In the genomic region with DNA sequence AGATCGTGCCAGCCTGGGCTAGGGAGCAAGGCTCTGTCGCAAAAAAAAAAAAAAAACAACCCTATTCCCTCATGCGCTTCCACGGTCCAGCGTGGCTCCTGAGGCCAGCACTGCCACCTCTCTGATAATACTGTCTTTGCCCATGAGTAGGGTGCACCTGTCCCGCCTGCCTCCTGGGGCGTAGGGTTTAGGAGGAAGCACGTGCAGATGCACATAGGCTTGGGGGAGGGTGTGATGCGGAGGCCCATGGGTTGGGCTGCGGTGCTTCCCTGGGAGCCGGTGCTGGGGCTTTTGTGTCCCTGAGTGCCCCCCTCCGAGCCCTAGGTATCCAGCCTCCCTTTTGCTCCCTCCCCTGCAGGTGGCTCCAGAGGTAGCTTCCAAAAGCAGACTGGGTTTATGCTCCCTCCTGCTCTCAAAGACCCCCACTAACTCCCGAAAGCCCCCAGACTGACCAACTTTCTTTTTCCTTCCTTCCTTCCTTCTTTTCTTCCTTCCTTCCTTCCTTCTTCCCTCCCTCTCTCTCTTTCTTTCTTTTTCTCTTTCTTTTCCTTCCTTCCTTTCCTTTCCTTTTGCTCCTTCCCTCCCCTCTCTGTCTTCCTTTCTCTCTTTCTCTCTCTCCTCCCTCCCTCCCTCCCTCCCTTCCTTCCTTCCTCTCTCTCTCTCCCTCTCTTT, we compare ENCODE assay signal across 21 cellular contexts. TPM values are rescaled to one million over a fixed set of nuclear protein-coding genes. Genes with fewer than 3 reads are reported as not detected.
DNase-seq lines count a peak whose midpoint lies in the region; ATAC-seq and TF ChIP-seq lines count a peak whose summit lies in the region.
"Had no signal": no experiment of that assay in that cellular context is flagged by ENCODE, and none has a peak within 500 bp of the region (broad histone marks: within the 10 kb centered on the region; RNA-seq: fewer than 3 reads in every experiment).

No MANE protein-coding gene starts in this region.

- no peaks in the 10 kb centered on the region for H3K9me2 ChIP-seq in MM.1S (replicated peaks; ENCODE audit: insufficient read depth, low read length)

- no peak overlapping the region for H3K4me2 ChIP-seq in MM.1S (ENCODE audit: low read depth, low read length)

- H3K27ac ChIP-seq in MM.1S (ENCODE audit: low read length), result no peak overlapping the region

- no peaks in the 10 kb centered on the region for H3K9me3 ChIP-seq in MM.1S (replicated peaks; ENCODE audit: insufficient read depth, low read length)
- H3K9me3 ChIP-seq: psoas muscle had no signal

- no peaks in the 10 kb centered on the region for H3K36me3 ChIP-seq in MM.1S (replicated peaks; ENCODE audit: insufficient read depth, low read length)

- no peaks in the 10 kb centered on the region for H3K9me3 Mint-ChIP-seq in activated naive CD8-positive, alpha-beta T cell treated with anti-CD3 and anti-CD28 coated beads, Interleukin-2, amount 10 ng/mL, durations not matched to agents 7 days and 5 days
- H3K9me3 Mint-ChIP-seq in activated naive CD8-positive, alpha-beta T cell treated with anti-CD3 and anti-CD28 coated beads, Interleukin-2, amount 50 U/mL, for 24 hours, result no peaks in the 10 kb centered on the region
- H3K9me3 Mint-ChIP-seq in activated T-helper 2 cell treated with anti-CD3 and anti-CD28 coated beads, Interferon-gamma antibody, Interleukin-2, Interleukin-4, amounts not matched to agents 10 μg/mL and 5 μg/mL and 100 μg/mL, durations not matched to agents 14 hours and 24 hours and 36 hours, result no peaks in the 10 kb centered on the region
- H3K9me3 Mint-ChIP-seq in activated CD4-positive, alpha-beta T cell treated with anti-CD3 and anti-CD28 coated beads, Interleukin-2, amount 10 ng/mL, durations not matched to agents 24 days and 14 days, result no peaks in the 10 kb centered on the region
- H3K9me3 Mint-ChIP-seq: central memory CD8-positive, alpha-beta T cell; effector memory CD8-positive, alpha-beta T cell; T-cell had no signal

- no peaks in the 10 kb centered on the region for H3K79me2 ChIP-seq in MM.1S (ENCODE audit: low read length)

- no peaks in the 10 kb centered on the region for H3K4me1 ChIP-seq in MM.1S (ENCODE audit: low read length)

- POLR2A ChIA-PET in activated naive CD8-positive, alpha-beta T cell treated with anti-CD3 and anti-CD28 coated beads, Interleukin-2, amount 10 ng/mL, durations not matched to agents 7 days and 5 days (lab: Charles Lee), result no interaction called here

- DNase-seq in activated naive CD8-positive, alpha-beta T cell treated with anti-CD3 and anti-CD28 coated beads, Interleukin-2, amount 10 ng/mL, durations not matched to agents 7 days and 5 days, result no peak
- no peak for DNase-seq in activated naive CD8-positive, alpha-beta T cell treated with anti-CD3 and anti-CD28 coated beads, Interleukin-2, amount 50 U/mL, for 24 hours
- DNase-seq in NCI-H345 (lab: John Stamatoyannopoulos, UW), result peak; percentile 88
- peak; percentile 52 to 54 for DNase-seq in left colon
- no peak for DNase-seq in MM.1S
- DNase-seq in activated T-helper 2 cell treated with anti-CD3 and anti-CD28 coated beads, Interferon-gamma antibody, Interleukin-2, Interleukin-4, amounts not matched to agents 10 μg/mL and 5 μg/mL and 100 μg/mL, durations not matched to agents 14 hours and 24 hours and 36 hours (ENCODE audit: low spot score), result no peak
- DNase-seq in NOMO-1 treated with dmso at 0.1 percent for 144 hours (lab: John Stamatoyannopoulos, UW; ENCODE audit: unreplicated experiment), result no peak
- DNase-seq in activated CD4-positive, alpha-beta T cell treated with anti-CD3 and anti-CD28 coated beads, Interleukin-2, amount 10 ng/mL, durations not matched to agents 24 days and 14 days, result no peak
- DNase-seq: activated CD8-positive, alpha-beta memory T cell treated with anti-CD3 and anti-CD28 coated beads for 24 hours; amniotic stem cell; effector memory CD8-positive, alpha-beta T cell; GDM1; left cardiac atrium; MV-4-11; NCI-H2171 treated with DMSO at 0.1 percent for 48 hours; NK-92 treated with Interleukin-12 subunit alpha and Interleukin-12 subunit beta, amount 100 ng/mL, for 24 hours; psoas muscle; stimulated activated naive CD4-positive, alpha-beta T cell treated with Interleukin-2 at 50 U/mL for 16 hours; T-cell; trophoblast cell had no signal

- H3K9ac ChIP-seq in MM.1S (ENCODE audit: low read length), result no peak overlapping the region

- no peaks in the 10 kb centered on the region for H3F3A ChIP-seq in MM.1S (ENCODE audit: insufficient read depth, low read length)

- intact Hi-C loops in left colon (cut with DNase I, micrococcal nuclease), result no loop called here
- intact Hi-C loops in activated T-helper 2 cell treated with anti-CD3 and anti-CD28 coated beads, Interferon-gamma antibody, Interleukin-2, Interleukin-4, amounts not matched to agents 10 μg/mL and 5 μg/mL and 100 μg/mL, durations not matched to agents 14 hours and 24 hours and 36 hours (cut with micrococcal nuclease), result no loop called here
- intact Hi-C loops in activated CD4-positive, alpha-beta T cell treated with anti-CD3 and anti-CD28 coated beads, Interleukin-2, amount 10 ng/mL, durations not matched to agents 24 days and 14 days (cut with micrococcal nuclease), result no loop called here

- no peak overlapping the region for H3K4me3 Mint-ChIP-seq in activated naive CD8-positive, alpha-beta T cell treated with anti-CD3 and anti-CD28 coated beads, Interleukin-2, amount 10 ng/mL, durations not matched to agents 7 days and 5 days
- no peak overlapping the region for H3K4me3 Mint-ChIP-seq in activated naive CD8-positive, alpha-beta T cell treated with anti-CD3 and anti-CD28 coated beads, Interleukin-2, amount 50 U/mL, for 24 hours
- H3K4me3 Mint-ChIP-seq in activated T-helper 2 cell treated with anti-CD3 and anti-CD28 coated beads, Interferon-gamma antibody, Interleukin-2, Interleukin-4, amounts not matched to agents 10 μg/mL and 5 μg/mL and 100 μg/mL, durations not matched to agents 14 hours and 24 hours and 36 hours (ENCODE audit: low read depth), result no peak overlapping the region
- H3K4me3 Mint-ChIP-seq in activated CD4-positive, alpha-beta T cell treated with anti-CD3 and anti-CD28 coated beads, Interleukin-2, amount 10 ng/mL, durations not matched to agents 24 days and 14 days, result no peak overlapping the region
- H3K4me3 Mint-ChIP-seq: central memory CD8-positive, alpha-beta T cell; effector memory CD8-positive, alpha-beta T cell; T-cell had no signal

- no peaks in the 10 kb centered on the region for H3K36me3 Mint-ChIP-seq in activated naive CD8-positive, alpha-beta T cell treated with anti-CD3 and anti-CD28 coated beads, Interleukin-2, amount 10 ng/mL, durations not matched to agents 7 days and 5 days
- H3K36me3 Mint-ChIP-seq in activated naive CD8-positive, alpha-beta T cell treated with anti-CD3 and anti-CD28 coated beads, Interleukin-2, amount 50 U/mL, for 24 hours (ENCODE audit: low read depth), result no peaks in the 10 kb centered on the region
- H3K36me3 Mint-ChIP-seq in activated T-helper 2 cell treated with anti-CD3 and anti-CD28 coated beads, Interferon-gamma antibody, Interleukin-2, Interleukin-4, amounts not matched to agents 10 μg/mL and 5 μg/mL and 100 μg/mL, durations not matched to agents 14 hours and 24 hours and 36 hours (ENCODE audit: low read depth), result no peaks in the 10 kb centered on the region
- H3K36me3 Mint-ChIP-seq in activated CD4-positive, alpha-beta T cell treated with anti-CD3 and anti-CD28 coated beads, Interleukin-2, amount 10 ng/mL, durations not matched to agents 24 days and 14 days (ENCODE audit: low read depth), result no peaks in the 10 kb centered on the region
- H3K36me3 Mint-ChIP-seq: T-cell had no signal

- H4K20me1 ChIP-seq in MM.1S (ENCODE audit: insufficient read depth, low read length), result no peaks in the 10 kb centered on the region

- ATAC-seq in activated naive CD8-positive, alpha-beta T cell treated with anti-CD3 and anti-CD28 coated beads, Interleukin-2, amount 10 ng/mL, durations not matched to agents 7 days and 5 days (ENCODE audit: low read depth), result peak; percentile 15
- ATAC-seq in activated naive CD8-positive, alpha-beta T cell treated with anti-CD3 and anti-CD28 coated beads, Interleukin-2, amount 50 U/mL, for 24 hours, result no peak
- ATAC-seq in left colon, result peak; percentile 70
- ATAC-seq: effector memory CD8-positive, alpha-beta T cell; T-cell had no signal

- peaks cover 5% of the 10 kb centered on the region for H3K27me3 Mint-ChIP-seq in activated naive CD8-positive, alpha-beta T cell treated with anti-CD3 and anti-CD28 coated beads, Interleukin-2, amount 10 ng/mL, durations not matched to agents 7 days and 5 days
- H3K27me3 Mint-ChIP-seq in activated naive CD8-positive, alpha-beta T cell treated with anti-CD3 and anti-CD28 coated beads, Interleukin-2, amount 50 U/mL, for 24 hours, result peaks cover 13% of the 10 kb centered on the region
- H3K27me3 Mint-ChIP-seq in activated T-helper 2 cell treated with anti-CD3 and anti-CD28 coated beads, Interferon-gamma antibody, Interleukin-2, Interleukin-4, amounts not matched to agents 10 μg/mL and 5 μg/mL and 100 μg/mL, durations not matched to agents 14 hours and 24 hours and 36 hours (ENCODE audit: low read depth), result peaks cover 2% of the 10 kb centered on the region
- H3K27me3 Mint-ChIP-seq in activated CD4-positive, alpha-beta T cell treated with anti-CD3 and anti-CD28 coated beads, Interleukin-2, amount 10 ng/mL, durations not matched to agents 24 days and 14 days, result peaks cover 6% of the 10 kb centered on the region

- no peak for TF ChIP-seq CTCF in MM.1S (IDR thresholded peaks at IDR 0.05; ENCODE audit: low read length)

- H2AFZ ChIP-seq in MM.1S (ENCODE audit: low read length), result no peak overlapping the region

- H3K27ac Mint-ChIP-seq in activated naive CD8-positive, alpha-beta T cell treated with anti-CD3 and anti-CD28 coated beads, Interleukin-2, amount 10 ng/mL, durations not matched to agents 7 days and 5 days, result no peak overlapping the region
- H3K27ac Mint-ChIP-seq in activated naive CD8-positive, alpha-beta T cell treated with anti-CD3 and anti-CD28 coated beads, Interleukin-2, amount 50 U/mL, for 24 hours, result no peak overlapping the region
- H3K27ac Mint-ChIP-seq in activated T-helper 2 cell treated with anti-CD3 and anti-CD28 coated beads, Interferon-gamma antibody, Interleukin-2, Interleukin-4, amounts not matched to agents 10 μg/mL and 5 μg/mL and 100 μg/mL, durations not matched to agents 14 hours and 24 hours and 36 hours, result no peak overlapping the region
- no peak overlapping the region for H3K27ac Mint-ChIP-seq in activated CD4-positive, alpha-beta T cell treated with anti-CD3 and anti-CD28 coated beads, Interleukin-2, amount 10 ng/mL, durations not matched to agents 24 days and 14 days
- H3K27ac Mint-ChIP-seq: effector memory CD8-positive, alpha-beta T cell; T-cell had no signal

- H3K4me3 ChIP-seq in MM.1S (ENCODE audit: low read length), result no peak overlapping the region
- H3K4me3 ChIP-seq: psoas muscle had no signal

- H3K27me3 ChIP-seq in MM.1S (replicated peaks; ENCODE audit: insufficient read depth, low read length), result peaks cover 18% of the 10 kb centered on the region; the same call in 1 of the 2 replicates

- H3K4me1 Mint-ChIP-seq in activated naive CD8-positive, alpha-beta T cell treated with anti-CD3 and anti-CD28 coated beads, Interleukin-2, amount 10 ng/mL, durations not matched to agents 7 days and 5 days, result no peaks in the 10 kb centered on the region
- no peaks in the 10 kb centered on the region for H3K4me1 Mint-ChIP-seq in activated naive CD8-positive, alpha-beta T cell treated with anti-CD3 and anti-CD28 coated beads, Interleukin-2, amount 50 U/mL, for 24 hours
- no peaks in the 10 kb centered on the region for H3K4me1 Mint-ChIP-seq in activated T-helper 2 cell treated with anti-CD3 and anti-CD28 coated beads, Interferon-gamma antibody, Interleukin-2, Interleukin-4, amounts not matched to agents 10 μg/mL and 5 μg/mL and 100 μg/mL, durations not matched to agents 14 hours and 24 hours and 36 hours (ENCODE audit: low read depth)
- no peaks in the 10 kb centered on the region for H3K4me1 Mint-ChIP-seq in activated CD4-positive, alpha-beta T cell treated with anti-CD3 and anti-CD28 coated beads, Interleukin-2, amount 10 ng/mL, durations not matched to agents 24 days and 14 days
- H3K4me1 Mint-ChIP-seq: central memory CD8-positive, alpha-beta T cell; T-cell had no signal

RNA-seq across cellular contexts. Expression of a gene that starts 12.8 kb away (rescaled TPM):
- total RNA-seq in activated naive CD8-positive, alpha-beta T cell treated with anti-CD3 and anti-CD28 coated beads, Interleukin-2, amount 10 ng/mL, durations not matched to agents 7 days and 5 days, result 1 to 10 TPM; 1.9 to 2.3 TPM
- total RNA-seq in left colon, result 10 to 100 TPM; 43.3 to 56.1 TPM
- total RNA-seq in activated T-helper 2 cell treated with anti-CD3 and anti-CD28 coated beads, Interferon-gamma antibody, Interleukin-2, Interleukin-4, amounts not matched to agents 10 μg/mL and 5 μg/mL and 100 μg/mL, durations not matched to agents 14 hours and 24 hours and 36 hours, result 1.1 and 1.2 TPM in 2 replicates
- 1.6 and 2.4 TPM in 2 replicates for total RNA-seq in activated CD4-positive, alpha-beta T cell treated with anti-CD3 and anti-CD28 coated beads, Interleukin-2, amount 10 ng/mL, durations not matched to agents 24 days and 14 days

RNA-seq across cellular contexts. Expression of a gene that starts 34.0 kb away (rescaled TPM):
- total RNA-seq in activated naive CD8-positive, alpha-beta T cell treated with anti-CD3 and anti-CD28 coated beads, Interleukin-2, amount 10 ng/mL, durations not matched to agents 7 days and 5 days, result 100 to 1,000 TPM in 1 of 2 experiments, 10 to 100 TPM in 1; 96.2 to 101 TPM
- total RNA-seq in left colon, result 10 to 100 TPM; 55.6 to 65.8 TPM
- total RNA-seq in activated T-helper 2 cell treated with anti-CD3 and anti-CD28 coated beads, Interferon-gamma antibody, Interleukin-2, Interleukin-4, amounts not matched to agents 10 μg/mL and 5 μg/mL and 100 μg/mL, durations not matched to agents 14 hours and 24 hours and 36 hours, result 100.0 and 103 TPM in 2 replicates
- total RNA-seq in activated CD4-positive, alpha-beta T cell treated with anti-CD3 and anti-CD28 coated beads, Interleukin-2, amount 10 ng/mL, durations not matched to agents 24 days and 14 days, result 103 and 108 TPM in 2 replicates

Comparison
In these comparisons a context has a peak if more than half of its experiments do, and no peak if none do; other contexts are left out.
1. DNase-seq: peak in NCI-H345 (single experiment) and left colon (2 of 2); none in activated naive CD8-positive, alpha-beta T cell treated with anti-CD3 and anti-CD28 coated beads, Interleukin-2, amount 10 ng/mL, durations not matched to agents 7 days and 5 days (single experiment), activated naive CD8-positive, alpha-beta T cell treated with anti-CD3 and anti-CD28 coated beads, Interleukin-2, amount 50 U/mL, for 24 hours (single experiment), MM.1S (single experiment), activated T-helper 2 cell treated with anti-CD3 and anti-CD28 coated beads, Interferon-gamma antibody, Interleukin-2, Interleukin-4, amounts not matched to agents 10 μg/mL and 5 μg/mL and 100 μg/mL, durations not matched to agents 14 hours and 24 hours and 36 hours (single experiment), NOMO-1 treated with dmso at 0.1 percent for 144 hours (single experiment) and activated CD4-positive, alpha-beta T cell treated with anti-CD3 and anti-CD28 coated beads, Interleukin-2, amount 10 ng/mL, durations not matched to agents 24 days and 14 days (single experiment).
2. RNA of a gene that starts 12.8 kb away (total RNA-seq): 43.3 to 56.1 TPM in left colon; 1.6 to 2.4 TPM in activated CD4-positive, alpha-beta T cell treated with anti-CD3 and anti-CD28 coated beads, Interleukin-2, amount 10 ng/mL, durations not matched to agents 24 days and 14 days, 1.9 to 2.3 TPM in activated naive CD8-positive, alpha-beta T cell treated with anti-CD3 and anti-CD28 coated beads, Interleukin-2, amount 10 ng/mL, durations not matched to agents 7 days and 5 days and 1.1 to 1.2 TPM in activated T-helper 2 cell treated with anti-CD3 and anti-CD28 coated beads, Interferon-gamma antibody, Interleukin-2, Interleukin-4, amounts not matched to agents 10 μg/mL and 5 μg/mL and 100 μg/mL, durations not matched to agents 14 hours and 24 hours and 36 hours; every median in the first group is over 10 times any median in the second.